ENCODE assay signal across 9 cellular contexts in genomic region chr10:1047937-1048336, GRCh38. TPM values are rescaled to one million over a fixed set of nuclear protein-coding genes. Genes with fewer than 3 reads are reported as not detected.
A peak's percentile ranks its signal among the peaks of the same experiment; 100 is the strongest.
DNase-seq lines count a peak whose midpoint lies in the region; ATAC-seq and TF ChIP-seq lines count a peak whose summit lies in the region.
"Had no signal": no experiment of that assay in that cellular context is flagged by ENCODE, and none has a peak within 500 bp of the region (broad histone marks: within the 10 kb centered on the region; RNA-seq: fewer than 3 reads in every experiment).

No MANE protein-coding gene starts in this region.

- no peak overlapping the region for H4K91ac ChIP-seq in neuronal stem cell (ENCODE audit: low read depth, low read length, poor library complexity)

- CTCF ChIA-PET in Panc1 (lab: Charles Lee), result no interaction called here

- peaks cover 17% of the 10 kb centered on the region for H3K4me1 Mint-ChIP-seq in endodermal cell

- no peak overlapping the region for H2AK5ac ChIP-seq in neuronal stem cell (ENCODE audit: low read depth, low read length)

- peak overlapping the region; percentile 99 for H3K27ac Mint-ChIP-seq in endodermal cell

- H3K4me3 ChIP-seq in Panc1 (ENCODE audit: low read depth in 2 of 2, low read length in 2 of 2) (peak overlapping the region; percentile 60 to 89), endodermal cell (ENCODE audit: low read length) (peak overlapping the region; percentile 100), neuronal stem cell (ENCODE audit: low read length in 2 of 2) (peak overlapping the region; percentile 83 to 100)

- POLR2A ChIA-PET in Panc1 (lab: Charles Lee), result interaction anchor here (0.6 kb wide), 1 partner anchor 127 kb away, joined by 6 read pairs; no protein-coding TSS in a partner anchor

- peak overlapping the region; percentile 97 for H3K23ac ChIP-seq in neuronal stem cell (ENCODE audit: low read depth, low read length, poor library complexity)

- H3K27me3 ChIP-seq in Panc1 (ENCODE audit: control insufficient read depth, insufficient read depth, low read length), result no peaks in the 10 kb centered on the region
- no peaks in the 10 kb centered on the region for H3K27me3 ChIP-seq in endodermal cell (ENCODE audit: control insufficient read depth, insufficient read depth, low read length, poor library complexity, severe bottlenecking)
- no peaks in the 10 kb centered on the region for H3K27me3 ChIP-seq in neuronal stem cell (ENCODE audit: control insufficient read depth in 3 of 3, insufficient read depth in 3 of 3, low read depth in 1 of 3, low read length in 3 of 3)

- H3K4me1 ChIP-seq in ES-I3 (ENCODE audit: insufficient read depth, low read length) (no peaks in the 10 kb centered on the region), Panc1 (ENCODE audit: control insufficient read depth, insufficient read depth, low read length) (peaks cover 24% of the 10 kb centered on the region), endodermal cell (ENCODE audit: control insufficient read depth, insufficient read depth, low read length) (peaks cover 3% of the 10 kb centered on the region), neuronal stem cell (ENCODE audit: control insufficient read depth in 2 of 2, insufficient read depth in 1 of 2, low read depth in 1 of 2, low read length in 2 of 2) (peaks cover 11 to 22% of the 10 kb centered on the region in 2 donors)

- H3K9ac ChIP-seq in ES-I3 (ENCODE audit: low read depth, low read length), result peak overlapping the region; percentile 81
- peak overlapping the region; percentile 92 for H3K9ac ChIP-seq in endodermal cell (ENCODE audit: extremely low read depth, low read length, poor library complexity, severe bottlenecking)
- H3K9ac ChIP-seq in neuronal stem cell (ENCODE audit: low read depth, low read length, poor library complexity), result peak overlapping the region; percentile 98

- peak overlapping the region; percentile 28 for H3K14ac ChIP-seq in neuronal stem cell (ENCODE audit: low read length)

- no peak overlapping the region for H2BK15ac ChIP-seq in neuronal stem cell (ENCODE audit: low read length)

- intact Hi-C loops in Panc1 (cut with micrococcal nuclease; ENCODE audit: unreplicated experiment), result no loop called here

- TF ChIP-seq CTCF in Panc1 (IDR thresholded peaks at IDR 0.05), result no peak
- TF ChIP-seq CTCF in endodermal cell (conservative IDR thresholded peaks at IDR 0.05), result no peak

- peak overlapping the region; percentile 47 for H3K4me2 ChIP-seq in neuronal stem cell (ENCODE audit: insufficient read depth, low read length, poor library complexity, severe bottlenecking)

- no peak overlapping the region for H2AFZ ChIP-seq in neuronal stem cell (ENCODE audit: low read length)

- H3K9me3 ChIP-seq in ES-I3 (ENCODE audit: control insufficient read depth, insufficient read depth, low read length), result no peaks in the 10 kb centered on the region
- no peaks in the 10 kb centered on the region for H3K9me3 ChIP-seq in Panc1 (ENCODE audit: control insufficient read depth, insufficient read depth, low read depth, low read length)
- no peaks in the 10 kb centered on the region for H3K9me3 ChIP-seq in endodermal cell (ENCODE audit: control insufficient read depth, low read length)
- peaks cover 1 to 4% of the 10 kb centered on the region in 2 donors for H3K9me3 ChIP-seq in neuronal stem cell (replicated peaks in 1 of 2; ENCODE audit: control insufficient read depth in 2 of 2, insufficient read depth in 1 of 2, low read depth in 1 of 2, low read length in 2 of 2)

- no peaks in the 10 kb centered on the region for H3K27me3 Mint-ChIP-seq in endodermal cell (ENCODE audit: insufficient read depth)

- peak overlapping the region; percentile 97 for H2BK5ac ChIP-seq in neuronal stem cell (ENCODE audit: low read length)

- 6 to 8% methylated on average over 14 to 15 of the region's 15 CpGs for WGBS in endodermal cell (ENCODE audit: insufficient coverage in 1 of 2, insufficient read length in 1 of 2), 2 experiments
- no CpG with 5 or more reads among the region's 15 CpGs for WGBS in neuronal stem cell (ENCODE audit: extremely low coverage in 2 of 2, insufficient read length in 2 of 2, insufficient replicate concordance in 1 of 2), 2 donors

- peak overlapping the region; percentile 91 for H3K4me3 Mint-ChIP-seq in endodermal cell

- peak overlapping the region; percentile 89 for H2BK120ac ChIP-seq in neuronal stem cell (ENCODE audit: low read depth, low read length)

- no peak overlapping the region for H3K4ac ChIP-seq in neuronal stem cell (ENCODE audit: low read length)

- ATAC-seq in Panc1 (no peak), HG02623 (IDR thresholded peaks at IDR 0.05; ENCODE audit: unreplicated experiment) (no peak), left lobe of liver (no peak), GM21423 (IDR thresholded peaks at IDR 0.05; ENCODE audit: unreplicated experiment) (no peak)

- in situ Hi-C loops in Panc1 (cut with HindIII; ENCODE audit: low pct_unique_long_range_greater_than_20kb, low sequenced_read_pairs), result no loop called here

- no peak overlapping the region for H2BK12ac ChIP-seq in neuronal stem cell (ENCODE audit: low read length)

- H3K36me3 Mint-ChIP-seq in endodermal cell (ENCODE audit: low read depth), result peaks cover 36% of the 10 kb centered on the region

- no TSS peak for BruUV-seq in Panc1 (replicated peaks; lab: Mats Ljungman, UMichigan)

- no peaks in the 10 kb centered on the region for H3K9me3 Mint-ChIP-seq in endodermal cell

- no peak for DNase-seq in Panc1 (ENCODE audit: low read depth, low spot score)
- peak; percentile 67 for DNase-seq in endodermal cell
- DNase-seq in neuronal stem cell (ENCODE audit: low spot score), result no peak
- DNase-seq in left lobe of liver (ENCODE audit: low spot score), result no peak
- no peak for DNase-seq in ureter (ENCODE audit: low spot score)

- no peak overlapping the region for H4K8ac ChIP-seq in neuronal stem cell (ENCODE audit: low read depth, low read length)

- peak overlapping the region; percentile 80 for H3K27ac ChIP-seq in Panc1 (ENCODE audit: low read length)
- H3K27ac ChIP-seq in endodermal cell (ENCODE audit: low read depth, low read length), result peak overlapping the region; percentile 99
- H3K27ac ChIP-seq in neuronal stem cell (replicated peaks; ENCODE audit: low read length), result peak overlapping the region; percentile 100

- no peaks in the 10 kb centered on the region for H3K79me1 ChIP-seq in neuronal stem cell (ENCODE audit: low read depth, low read length)

- H3K36me3 ChIP-seq in ES-I3 (ENCODE audit: insufficient read depth, low read length) (no peaks in the 10 kb centered on the region), Panc1 (ENCODE audit: control insufficient read depth, insufficient read depth, low read length) (peaks cover 9% of the 10 kb centered on the region), endodermal cell (ENCODE audit: control insufficient read depth, insufficient read depth, low read length) (peaks cover 51% of the 10 kb centered on the region), neuronal stem cell (replicated peaks in 1 of 2; ENCODE audit: control insufficient read depth in 2 of 2, insufficient read depth in 2 of 2, low read length in 2 of 2) (peaks cover 17 to 72% of the 10 kb centered on the region in 2 donors)

- peak overlapping the region; percentile 80 for H3K18ac ChIP-seq in neuronal stem cell (ENCODE audit: low read length)

RNA-seq across cellular contexts. Expression of gene IDI1, which starts 1.0 kb away (rescaled TPM):
- 47.9 TPM for total RNA-seq in Panc1 (2021; ENCODE audit: unreplicated experiment)
- polyA plus RNA-seq in Panc1 (2012; ENCODE audit: insufficient read length), result 22.5 TPM
- total RNA-seq in endodermal cell, result 10 to 100 TPM; 36.3 to 53.3 TPM
- 181 TPM for polyA plus RNA-seq in endodermal cell (2013, experiment 1 of 2)
- 202 TPM for polyA plus RNA-seq in endodermal cell (2013, experiment 2 of 2)
- 161 TPM for polyA plus RNA-seq in neuronal stem cell (2013, experiment 1 of 2)
- polyA plus RNA-seq in neuronal stem cell (2013, experiment 2 of 2), result 163 TPM
- 22.7 TPM for total RNA-seq in left lobe of liver
- total RNA-seq in ureter, result 36.2 TPM

RNA-seq across cellular contexts. Expression of gene WDR37, which starts 8.2 kb away (rescaled TPM):
- total RNA-seq in Panc1 (2021; ENCODE audit: unreplicated experiment), result 9.6 TPM
- 5.0 TPM for polyA plus RNA-seq in Panc1 (2012; ENCODE audit: insufficient read length)
- total RNA-seq in endodermal cell, result 10 to 100 TPM; 10.7 TPM
- polyA plus RNA-seq in endodermal cell (2013, experiment 1 of 2), result 14.2 TPM
- 13.2 TPM for polyA plus RNA-seq in endodermal cell (2013, experiment 2 of 2)
- 7.2 TPM for polyA plus RNA-seq in neuronal stem cell (2013, experiment 1 of 2)
- polyA plus RNA-seq in neuronal stem cell (2013, experiment 2 of 2), result 7.3 TPM
- total RNA-seq in left lobe of liver, result 8.5 TPM
- 24.1 TPM for total RNA-seq in ureter

RNA-seq across cellular contexts. Expression of gene IDI2, which starts 22.3 kb away (rescaled TPM):
- total RNA-seq in Panc1 (2021; ENCODE audit: unreplicated experiment), result not detected
- polyA plus RNA-seq in Panc1 (2012; ENCODE audit: insufficient read length), result not detected
- total RNA-seq in endodermal cell, result not detected
- not detected for polyA plus RNA-seq in endodermal cell (2013, experiment 1 of 2)
- polyA plus RNA-seq in endodermal cell (2013, experiment 2 of 2), result not detected
- 0.03 TPM for polyA plus RNA-seq in neuronal stem cell (2013, experiment 1 of 2)
- polyA plus RNA-seq in neuronal stem cell (2013, experiment 2 of 2), result not detected
- total RNA-seq in left lobe of liver, result not detected
- total RNA-seq in ureter, result not detected
- total RNA-seq: T-helper 2 cell treated with Interferon-gamma antibody and Interleukin-4, amounts not matched to agents 100 ng/mL and 5 ng/mL, for 36 hours had no signal

RNA-seq across cellular contexts. Expression of gene GTPBP4, which starts 59.7 kb away (rescaled TPM):
- 79.5 TPM for total RNA-seq in Panc1 (2021; ENCODE audit: unreplicated experiment)
- polyA plus RNA-seq in Panc1 (2012; ENCODE audit: insufficient read length), result 66.5 TPM
- 10 to 100 TPM; 67.2 to 70.9 TPM for total RNA-seq in endodermal cell
- 47.9 TPM for polyA plus RNA-seq in endodermal cell (2013, experiment 1 of 2)
- polyA plus RNA-seq in endodermal cell (2013, experiment 2 of 2), result 55.6 TPM
- 29.3 TPM for polyA plus RNA-seq in neuronal stem cell (2013, experiment 1 of 2)
- 27.7 TPM for polyA plus RNA-seq in neuronal stem cell (2013, experiment 2 of 2)
- 9.3 TPM for total RNA-seq in left lobe of liver
- total RNA-seq in ureter, result 53.5 TPM
